Comparison of ENCODE assay signal across 8 cellular contexts in the genomic region with DNA sequence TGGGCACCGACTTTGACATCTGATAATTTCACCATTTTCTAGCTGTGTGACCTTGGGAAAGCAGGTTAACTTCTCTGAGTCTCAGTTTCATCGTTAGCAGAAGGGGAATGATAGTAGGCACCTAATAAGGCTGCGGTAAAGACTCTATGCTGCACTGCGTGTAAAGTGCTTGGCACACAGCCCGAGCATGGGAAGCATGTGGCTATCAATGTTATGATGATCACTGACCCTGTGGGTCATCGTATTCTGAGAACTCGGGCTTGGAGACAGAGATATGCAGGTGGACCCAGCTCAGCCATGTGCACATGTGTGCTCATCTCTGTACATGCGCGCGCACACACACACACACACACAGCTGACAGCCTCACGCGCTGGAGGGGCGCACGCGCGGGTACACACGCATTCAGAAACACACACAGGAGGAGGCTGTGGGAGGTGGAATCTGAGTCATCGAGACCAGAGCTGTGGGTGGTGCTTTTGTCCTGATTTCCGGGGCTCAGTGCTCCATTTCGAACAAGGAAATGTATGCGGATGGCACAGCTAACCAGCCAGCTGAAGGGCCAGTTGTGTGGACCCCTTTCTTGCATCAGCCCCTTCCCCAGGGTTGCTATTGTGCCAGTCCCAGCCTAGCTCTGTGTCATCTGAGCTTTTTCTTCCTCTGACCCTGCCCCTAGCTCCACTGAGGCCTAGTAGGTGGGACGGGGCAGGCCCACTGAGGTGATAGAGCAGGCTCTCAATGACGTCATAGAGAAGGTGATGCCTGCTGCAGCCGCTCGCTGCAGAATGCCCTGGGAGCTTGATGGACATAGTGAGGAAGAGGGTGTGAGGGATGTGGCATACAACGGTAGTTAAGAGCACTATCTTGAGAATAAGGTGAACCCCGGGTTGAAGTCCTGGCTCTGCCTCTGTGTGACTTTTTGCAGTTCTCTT. TPM values are rescaled to one million over a fixed set of nuclear protein-coding genes. Genes with fewer than 3 reads are reported as not detected.
DNase-seq lines count a peak whose midpoint lies in the region; ATAC-seq and TF ChIP-seq lines count a peak whose summit lies in the region.

No MANE protein-coding gene starts in this region.

- peaks cover 40% of the 10 kb centered on the region for H3K4me1 Mint-ChIP-seq in endothelial cell (ENCODE audit: unreplicated experiment)

- no peaks in the 10 kb centered on the region for H3K36me3 Mint-ChIP-seq in endothelial cell (ENCODE audit: low read depth, unreplicated experiment)

- H3K9me3 Mint-ChIP-seq in endothelial cell (ENCODE audit: unreplicated experiment) = no peaks in the 10 kb centered on the region

- no peak overlapping the region for H3K27ac Mint-ChIP-seq in endothelial cell (ENCODE audit: unreplicated experiment)

- no peak overlapping the region for H3K4me3 Mint-ChIP-seq in endothelial cell (ENCODE audit: unreplicated experiment)

- peaks cover 5% of the 10 kb centered on the region for H3K27me3 Mint-ChIP-seq in endothelial cell (ENCODE audit: unreplicated experiment)

- no peaks in the 10 kb centered on the region for H3K4me1 ChIP-seq in HEK293 (ENCODE audit: control insufficient read depth, insufficient read depth, low read length)
- H3K4me1 ChIP-seq in body of pancreas = peaks cover 14% of the 10 kb centered on the region

- POLR2A ChIA-PET in HEK293 (lab: Yijun Ruan, JAX) = interaction anchor here (2.1 kb wide), 1 partner anchor 186 kb away, joined by 9 read pairs; a partner anchor contains a TSS

- no peak for TF ChIP-seq POLR2A in body of pancreas (IDR thresholded peaks at IDR 0.05)

- ATAC-seq in body of pancreas (no peak), HG03039 (IDR thresholded peaks at IDR 0.05; ENCODE audit: unreplicated experiment) (no peak)

- CTCF ChIA-PET in HEK293 (lab: Yijun Ruan, JAX) = interaction anchor here (0.5 to 7.8 kb wide), 35 partner anchors 10 to 1013 kb away, joined by 3 to 158 read pairs (median 5); a partner anchor contains a TSS

- intact Hi-C loops in body of pancreas (cut with DNase I) = loop anchor here (5.0 kb wide), 1 partner anchor 264 kb away; a partner anchor contains a TSS

- H3K27ac ChIP-seq in HEK293 (ENCODE audit: extremely low read depth, low read depth, low read length) = no peak overlapping the region
- H3K27ac ChIP-seq in cingulate gyrus (ENCODE audit: low read depth, low read length) = peak overlapping the region; percentile 73
- no peak overlapping the region for H3K27ac ChIP-seq in body of pancreas

- peak; percentile 86 for DNase-seq in activated CD4-positive, alpha-beta T cell treated with anti-CD3 and anti-CD28 coated beads for 48 hours
- DNase-seq in stimulated activated CD4-positive, alpha-beta T cell treated with anti-CD3 and anti-CD28 coated beads, Interleukin-4, amount 100 ng/mL, for 1 hour = peak; percentile 78
- DNase-seq in endothelial cell (ENCODE audit: low spot score) = no peak
- DNase-seq in body of pancreas = no peak
- no peak for DNase-seq in NCI-H2171 (lab: John Stamatoyannopoulos, UW)

- 65 to 75% methylated on average over 23 to 27 of the region's 27 CpGs for WGBS in body of pancreas, 2 donors

- H3K9me3 ChIP-seq in HEK293 (ENCODE audit: control insufficient read depth, insufficient read depth, low read depth, low read length) (no peaks in the 10 kb centered on the region), body of pancreas (no peaks in the 10 kb centered on the region)

- H3K36me3 ChIP-seq in HEK293 (ENCODE audit: control insufficient read depth in 2 of 2, insufficient read depth in 1 of 2, low read length in 2 of 2) = no peaks in the 10 kb centered on the region
- H3K36me3 ChIP-seq in body of pancreas (replicated peaks in 1 of 2; ENCODE audit: insufficient read depth in 1 of 2, low read depth in 2 of 2) = no peaks in the 10 kb centered on the region

- H3K4me3 ChIP-seq in HEK293 (ENCODE audit: low read depth, low read length) (no peak overlapping the region), body of pancreas (no peak overlapping the region)

- no peaks in the 10 kb centered on the region for H3K27me3 ChIP-seq in body of pancreas

- TF ChIP-seq CTCF in HEK293 (tag by site-specific recombination; IDR thresholded peaks at IDR 0.05) (no peak), endothelial cell (IDR thresholded peaks at IDR 0.05; ENCODE audit: unreplicated experiment) (no peak), body of pancreas (IDR thresholded peaks at IDR 0.05) (no peak)

TF ChIP-seq in HEK293, 187 proteins besides CTCF, POLR2A, EP300 and RAD21 (continues in another document):
- TF ChIP-seq, protein P1, sequence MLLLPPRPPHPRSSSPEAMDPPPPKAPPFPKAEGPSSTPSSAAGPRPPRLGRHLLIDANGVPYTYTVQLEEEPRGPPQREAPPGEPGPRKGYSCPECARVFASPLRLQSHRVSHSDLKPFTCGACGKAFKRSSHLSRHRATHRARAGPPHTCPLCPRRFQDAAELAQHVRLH (tag by site-specific recombination; IDR thresholded peaks at IDR 0.05) = no peak
- TF ChIP-seq ZNF121 (tag by site-specific recombination; IDR thresholded peaks at IDR 0.05) (no peak), ZNF768 (tag by site-specific recombination; IDR thresholded peaks at IDR 0.05) (peak; percentile 81; the same call in 1 of the 2 replicates), GLIS1 (tag by site-specific recombination; IDR thresholded peaks at IDR 0.05) (peak; percentile 60; the same call in 1 of the 2 replicates), ZNF2 (tag by site-specific recombination; IDR thresholded peaks at IDR 0.05) (no peak), ZNF202 (tag by site-specific recombination; IDR thresholded peaks at IDR 0.05; ENCODE audit: borderline replicate concordance) (no peak), MYNN (tag by site-specific recombination; IDR thresholded peaks at IDR 0.05; ENCODE audit: borderline replicate concordance) (no peak), ZFHX2 (tag by site-specific recombination; conservative IDR thresholded peaks at IDR 0.05) (peak; percentile 94), EGR2 (tag by site-specific recombination; IDR thresholded peaks at IDR 0.05; ENCODE audit: low read depth) (peak; percentile 86), ZNF48 (tag by site-specific recombination; IDR thresholded peaks at IDR 0.05) (no peak), ZNF211 (tag by site-specific recombination; IDR thresholded peaks at IDR 0.05; ENCODE audit: low read depth) (no peak), ZNF549 (tag by site-specific recombination; IDR thresholded peaks at IDR 0.05) (no peak), ZNF660 (tag by site-specific recombination; IDR thresholded peaks at IDR 0.05) (no peak), ZIC2 (tag by site-specific recombination; IDR thresholded peaks at IDR 0.05) (no peak), ZNF404 (tag by site-specific recombination; IDR thresholded peaks at IDR 0.05) (no peak), ZNF544 (tag by site-specific recombination; IDR thresholded peaks at IDR 0.05) (no peak), ZNF510 (tag by site-specific recombination; IDR thresholded peaks at IDR 0.05; ENCODE audit: insufficient replicate concordance) (no peak)
- TF ChIP-seq, protein P2, sequence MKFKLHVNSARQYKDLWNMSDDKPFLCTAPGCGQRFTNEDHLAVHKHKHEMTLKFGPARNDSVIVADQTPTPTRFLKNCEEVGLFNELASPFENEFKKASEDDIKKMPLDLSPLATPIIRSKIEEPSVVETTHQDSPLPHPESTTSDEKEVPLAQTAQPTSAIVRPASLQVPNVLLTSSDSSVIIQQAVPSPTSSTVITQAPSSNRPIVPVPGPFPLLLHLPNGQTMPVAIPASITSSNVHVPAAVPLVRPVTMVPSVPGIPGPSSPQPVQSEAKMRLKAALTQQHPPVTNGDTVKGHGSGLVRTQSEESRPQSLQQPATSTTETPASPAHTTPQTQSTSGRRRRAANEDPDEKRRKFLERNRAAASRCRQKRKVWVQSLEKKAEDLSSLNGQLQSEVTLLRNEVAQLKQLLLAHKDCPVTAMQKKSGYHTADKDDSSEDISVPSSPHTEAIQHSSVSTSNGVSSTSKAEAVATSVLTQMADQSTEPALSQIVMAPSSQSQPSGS (tag by site-specific recombination; IDR thresholded peaks at IDR 0.05; ENCODE audit: low read depth) = peak; percentile 45; the same call in 1 of the 2 replicates
- TF ChIP-seq, protein P3, sequence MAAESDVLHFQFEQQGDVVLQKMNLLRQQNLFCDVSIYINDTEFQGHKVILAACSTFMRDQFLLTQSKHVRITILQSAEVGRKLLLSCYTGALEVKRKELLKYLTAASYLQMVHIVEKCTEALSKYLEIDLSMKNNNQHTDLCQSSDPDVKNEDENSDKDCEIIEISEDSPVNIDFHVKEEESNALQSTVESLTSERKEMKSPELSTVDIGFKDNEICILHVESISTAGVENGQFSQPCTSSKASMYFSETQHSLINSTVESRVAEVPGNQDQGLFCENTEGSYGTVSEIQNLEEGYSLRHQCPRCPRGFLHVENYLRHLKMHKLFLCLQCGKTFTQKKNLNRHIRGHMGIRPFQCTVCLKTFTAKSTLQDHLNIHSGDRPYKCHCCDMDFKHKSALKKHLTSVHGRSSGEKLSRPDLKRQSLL (tag by site-specific recombination; IDR thresholded peaks at IDR 0.05) = peak; percentile 47; the same call in 1 of the 2 replicates
- TF ChIP-seq, protein P4, sequence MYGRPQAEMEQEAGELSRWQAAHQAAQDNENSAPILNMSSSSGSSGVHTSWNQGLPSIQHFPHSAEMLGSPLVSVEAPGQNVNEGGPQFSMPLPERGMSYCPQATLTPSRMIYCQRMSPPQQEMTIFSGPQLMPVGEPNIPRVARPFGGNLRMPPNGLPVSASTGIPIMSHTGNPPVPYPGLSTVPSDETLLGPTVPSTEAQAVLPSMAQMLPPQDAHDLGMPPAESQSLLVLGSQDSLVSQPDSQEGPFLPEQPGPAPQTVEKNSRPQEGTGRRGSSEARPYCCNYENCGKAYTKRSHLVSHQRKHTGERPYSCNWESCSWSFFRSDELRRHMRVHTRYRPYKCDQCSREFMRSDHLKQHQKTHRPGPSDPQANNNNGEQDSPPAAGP (tag by site-specific recombination; IDR thresholded peaks at IDR 0.05) = no peak

RNA-seq across cellular contexts. Expression of a gene that starts 11.2 kb away (rescaled TPM):
- total RNA-seq in endothelial cell (ENCODE audit: unreplicated experiment) (239 TPM), body of pancreas (1 to 10 TPM; 3.9 to 4.6 TPM)

RNA-seq across cellular contexts. Expression of a gene that starts 42.0 kb away (rescaled TPM):
- total RNA-seq in endothelial cell (ENCODE audit: unreplicated experiment) (63.3 TPM), body of pancreas (10 to 100 TPM; 34.8 to 40.9 TPM)

RNA-seq across cellular contexts. Expression of a gene that starts 56.4 kb away (rescaled TPM):
- total RNA-seq in endothelial cell (ENCODE audit: unreplicated experiment) (17.4 TPM), body of pancreas (1 to 10 TPM; 2.9 to 8.9 TPM)

RNA-seq across cellular contexts. Expression of a gene that starts 56.5 kb away (rescaled TPM):
- total RNA-seq in endothelial cell (ENCODE audit: unreplicated experiment) = 84.9 TPM
- 10 to 100 TPM; 42.8 to 63.8 TPM for total RNA-seq in body of pancreas

Comparison
In these comparisons a context has a peak if more than half of its experiments do, and no peak if none do; other contexts are left out.
1. DNase-seq: peak in activated CD4-positive, alpha-beta T cell treated with anti-CD3 and anti-CD28 coated beads for 48 hours (single experiment) and stimulated activated CD4-positive, alpha-beta T cell treated with anti-CD3 and anti-CD28 coated beads, Interleukin-4, amount 100 ng/mL, for 1 hour (single experiment); none in endothelial cell (single experiment), body of pancreas (0 of 4) and NCI-H2171 (single experiment).
2. RNA of a gene that starts 11.2 kb away (total RNA-seq): 239 TPM in endothelial cell (single experiment); 3.9 to 4.6 TPM in body of pancreas; every median in the first group is over 10 times any median in the second.